In the genomic region with DNA sequence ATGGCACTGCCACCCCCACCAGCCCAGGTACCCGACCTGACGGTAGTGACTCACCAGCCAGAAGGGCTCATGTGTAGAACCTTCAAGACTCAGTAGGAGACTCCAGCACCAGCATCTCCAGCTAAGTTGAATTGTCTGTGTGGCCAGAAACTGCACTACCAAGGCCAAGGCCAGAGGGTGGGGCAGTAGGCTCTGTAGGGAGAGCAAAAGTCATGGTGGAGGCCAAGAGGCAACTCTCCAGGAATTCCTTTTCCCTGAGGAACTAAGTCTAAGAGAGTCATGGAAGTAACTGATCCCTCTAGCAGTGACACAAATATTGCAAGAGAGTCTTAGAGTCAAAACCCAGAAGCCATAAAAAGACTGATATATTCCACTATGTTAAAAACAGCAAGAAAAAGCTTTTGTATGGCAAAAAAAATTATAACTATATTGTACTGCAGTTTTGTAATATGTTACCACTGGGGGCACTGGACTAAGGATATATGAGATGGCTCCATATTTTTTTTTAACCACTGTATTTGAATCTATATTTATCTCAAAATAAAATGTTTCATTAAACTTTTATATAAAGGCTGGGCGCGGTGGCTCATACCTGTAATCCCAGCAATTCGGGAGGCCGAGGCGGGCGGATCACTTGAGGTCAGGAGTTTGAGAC, we compare ENCODE assay signal across 2 cellular contexts.
TF ChIP-seq lines count a peak whose summit lies in the region.

No MANE protein-coding gene starts in this region.

TF ChIP-seq in HCT116, 20 proteins besides CTCF, POLR2A, EP300 and RAD21:
- TF ChIP-seq TCF7L2 (IDR thresholded peaks at IDR 0.05; ENCODE audit: borderline replicate concordance, extremely low read depth, insufficient read depth, insufficient read length), result no peak
- no peak for TF ChIP-seq ZFX (IDR thresholded peaks at IDR 0.05)
- no peak for TF ChIP-seq CBX3 (IDR thresholded peaks at IDR 0.05; ENCODE audit: low read depth)
- no peak for TF ChIP-seq FOSL1 (IDR thresholded peaks at IDR 0.05; ENCODE audit: low read depth)
- no peak for TF ChIP-seq ZNF274 (IDR thresholded peaks at IDR 0.05; ENCODE audit: low read depth, low read length)
- TF ChIP-seq POLR2AphosphoS5 (IDR thresholded peaks at IDR 0.05; ENCODE audit: low read depth, low read length), result no peak
- TF ChIP-seq, protein P1, sequence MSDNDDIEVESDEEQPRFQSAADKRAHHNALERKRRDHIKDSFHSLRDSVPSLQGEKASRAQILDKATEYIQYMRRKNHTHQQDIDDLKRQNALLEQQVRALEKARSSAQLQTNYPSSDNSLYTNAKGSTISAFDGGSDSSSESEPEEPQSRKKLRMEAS (IDR thresholded peaks at IDR 0.05), result no peak
- TF ChIP-seq YY1 (IDR thresholded peaks at IDR 0.05; ENCODE audit: extremely low read depth, insufficient replicate concordance, low read depth, low read length), result no peak
- no peak for TF ChIP-seq SRF (IDR thresholded peaks at IDR 0.05; ENCODE audit: low read depth)
- TF ChIP-seq, protein P2, sequence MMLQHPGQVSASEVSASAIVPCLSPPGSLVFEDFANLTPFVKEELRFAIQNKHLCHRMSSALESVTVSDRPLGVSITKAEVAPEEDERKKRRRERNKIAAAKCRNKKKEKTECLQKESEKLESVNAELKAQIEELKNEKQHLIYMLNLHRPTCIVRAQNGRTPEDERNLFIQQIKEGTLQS (IDR thresholded peaks at IDR 0.05), result no peak
- TF ChIP-seq EZH2phosphoT487 (IDR thresholded peaks at IDR 0.05; ENCODE audit: borderline replicate concordance), result no peak
- no peak for TF ChIP-seq SP1 (IDR thresholded peaks at IDR 0.05; ENCODE audit: low read depth)
- TF ChIP-seq REST (IDR thresholded peaks at IDR 0.05; ENCODE audit: low read depth), result no peak
- no peak for TF ChIP-seq ELF1 (IDR thresholded peaks at IDR 0.05; ENCODE audit: borderline replicate concordance, low read depth)
- no peak for TF ChIP-seq JUND (IDR thresholded peaks at IDR 0.05)
TF ChIP-seq in HCT116: peak in this region for 0.

TF ChIP-seq in GM23338, 12 proteins besides CTCF, POLR2A, EP300 and RAD21:
- TF ChIP-seq NANOG (IDR thresholded peaks at IDR 0.05; ENCODE audit: borderline replicate concordance), result no peak
- no peak for TF ChIP-seq JUNB (IDR thresholded peaks at IDR 0.05; ENCODE audit: unreplicated experiment)
- TF ChIP-seq REST (IDR thresholded peaks at IDR 0.05; ENCODE audit: unreplicated experiment), result no peak
- no peak for TF ChIP-seq POLR2AphosphoS5 (IDR thresholded peaks at IDR 0.05; ENCODE audit: low read depth)
- no peak for TF ChIP-seq ZNF114 (CRISPR knock-in tag; IDR thresholded peaks at IDR 0.05)
- TF ChIP-seq ZNF331 (CRISPR knock-in tag; IDR thresholded peaks at IDR 0.05; ENCODE audit: low read depth), result no peak
- TF ChIP-seq STAT1 (IDR thresholded peaks at IDR 0.05; ENCODE audit: unreplicated experiment), result no peak
- no peak for TF ChIP-seq EZH2phosphoT487 (IDR thresholded peaks at IDR 0.05; ENCODE audit: unreplicated experiment)
- TF ChIP-seq EZH2 (IDR thresholded peaks at IDR 0.05; ENCODE audit: low read depth, unreplicated experiment), result no peak
- no peak for TF ChIP-seq ETS1 (IDR thresholded peaks at IDR 0.05)
- TF ChIP-seq, protein P3, sequence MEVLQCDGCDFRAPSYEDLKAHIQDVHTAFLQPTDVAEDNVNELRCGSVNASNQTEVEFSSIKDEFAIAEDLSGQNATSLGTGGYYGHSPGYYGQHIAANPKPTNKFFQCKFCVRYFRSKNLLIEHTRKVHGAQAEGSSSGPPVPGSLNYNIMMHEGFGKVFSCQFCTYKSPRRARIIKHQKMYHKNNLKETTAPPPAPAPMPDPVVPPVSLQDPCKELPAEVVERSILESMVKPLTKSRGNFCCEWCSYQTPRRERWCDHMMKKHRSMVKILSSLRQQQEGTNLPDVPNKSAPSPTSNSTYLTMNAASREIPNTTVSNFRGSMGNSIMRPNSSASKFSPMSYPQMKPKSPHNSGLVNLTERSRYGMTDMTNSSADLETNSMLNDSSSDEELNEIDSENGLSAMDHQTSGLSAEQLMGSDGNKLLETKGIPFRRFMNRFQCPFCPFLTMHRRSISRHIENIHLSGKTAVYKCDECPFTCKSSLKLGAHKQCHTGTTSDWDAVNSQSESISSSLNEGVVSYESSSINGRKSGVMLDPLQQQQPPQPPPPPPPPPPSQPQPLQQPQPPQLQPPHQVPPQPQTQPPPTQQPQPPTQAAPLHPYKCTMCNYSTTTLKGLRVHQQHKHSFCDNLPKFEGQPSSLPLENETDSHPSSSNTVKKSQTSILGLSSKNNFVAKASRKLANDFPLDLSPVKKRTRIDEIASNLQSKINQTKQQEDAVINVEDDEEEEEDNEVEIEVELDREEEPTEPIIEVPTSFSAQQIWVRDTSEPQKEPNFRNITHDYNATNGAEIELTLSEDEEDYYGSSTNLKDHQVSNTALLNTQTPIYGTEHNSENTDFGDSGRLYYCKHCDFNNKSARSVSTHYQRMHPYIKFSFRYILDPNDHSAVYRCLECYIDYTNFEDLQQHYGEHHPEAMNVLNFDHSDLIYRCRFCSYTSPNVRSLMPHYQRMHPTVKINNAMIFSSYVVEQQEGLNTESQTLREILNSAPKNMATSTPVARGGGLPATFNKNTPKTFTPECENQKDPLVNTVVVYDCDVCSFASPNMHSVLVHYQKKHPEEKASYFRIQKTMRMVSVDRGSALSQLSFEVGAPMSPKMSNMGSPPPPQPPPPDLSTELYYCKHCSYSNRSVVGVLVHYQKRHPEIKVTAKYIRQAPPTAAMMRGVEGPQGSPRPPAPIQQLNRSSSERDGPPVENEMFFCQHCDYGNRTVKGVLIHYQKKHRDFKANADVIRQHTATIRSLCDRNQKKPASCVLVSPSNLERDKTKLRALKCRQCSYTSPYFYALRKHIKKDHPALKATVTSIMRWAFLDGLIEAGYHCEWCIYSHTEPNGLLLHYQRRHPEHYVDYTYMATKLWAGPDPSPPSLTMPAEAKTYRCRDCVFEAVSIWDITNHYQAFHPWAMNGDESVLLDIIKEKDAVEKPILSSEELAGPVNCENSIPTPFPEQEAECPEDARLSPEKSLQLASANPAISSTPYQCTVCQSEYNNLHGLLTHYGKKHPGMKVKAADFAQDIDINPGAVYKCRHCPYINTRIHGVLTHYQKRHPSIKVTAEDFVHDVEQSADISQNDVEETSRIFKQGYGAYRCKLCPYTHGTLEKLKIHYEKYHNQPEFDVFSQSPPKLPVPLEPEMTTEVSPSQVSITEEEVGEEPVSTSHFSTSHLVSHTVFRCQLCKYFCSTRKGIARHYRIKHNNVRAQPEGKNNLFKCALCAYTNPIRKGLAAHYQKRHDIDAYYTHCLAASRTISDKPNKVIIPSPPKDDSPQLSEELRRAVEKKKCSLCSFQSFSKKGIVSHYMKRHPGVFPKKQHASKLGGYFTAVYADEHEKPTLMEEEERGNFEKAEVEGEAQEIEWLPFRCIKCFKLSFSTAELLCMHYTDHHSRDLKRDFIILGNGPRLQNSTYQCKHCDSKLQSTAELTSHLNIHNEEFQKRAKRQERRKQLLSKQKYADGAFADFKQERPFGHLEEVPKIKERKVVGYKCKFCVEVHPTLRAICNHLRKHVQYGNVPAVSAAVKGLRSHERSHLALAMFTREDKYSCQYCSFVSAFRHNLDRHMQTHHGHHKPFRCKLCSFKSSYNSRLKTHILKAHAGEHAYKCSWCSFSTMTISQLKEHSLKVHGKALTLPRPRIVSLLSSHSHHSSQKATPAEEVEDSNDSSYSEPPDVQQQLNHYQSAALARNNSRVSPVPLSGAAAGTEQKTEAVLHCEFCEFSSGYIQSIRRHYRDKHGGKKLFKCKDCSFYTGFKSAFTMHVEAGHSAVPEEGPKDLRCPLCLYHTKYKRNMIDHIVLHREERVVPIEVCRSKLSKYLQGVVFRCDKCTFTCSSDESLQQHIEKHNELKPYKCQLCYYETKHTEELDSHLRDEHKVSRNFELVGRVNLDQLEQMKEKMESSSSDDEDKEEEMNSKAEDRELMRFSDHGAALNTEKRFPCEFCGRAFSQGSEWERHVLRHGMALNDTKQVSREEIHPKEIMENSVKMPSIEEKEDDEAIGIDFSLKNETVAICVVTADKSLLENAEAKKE (CRISPR knock-in tag; IDR thresholded peaks at IDR 0.05), result no peak
- no peak for TF ChIP-seq CREB1 (CRISPR knock-in tag; IDR thresholded peaks at IDR 0.05; ENCODE audit: low read depth)
